15 cellular contexts compared by ENCODE assay signal in the genomic region with DNA sequence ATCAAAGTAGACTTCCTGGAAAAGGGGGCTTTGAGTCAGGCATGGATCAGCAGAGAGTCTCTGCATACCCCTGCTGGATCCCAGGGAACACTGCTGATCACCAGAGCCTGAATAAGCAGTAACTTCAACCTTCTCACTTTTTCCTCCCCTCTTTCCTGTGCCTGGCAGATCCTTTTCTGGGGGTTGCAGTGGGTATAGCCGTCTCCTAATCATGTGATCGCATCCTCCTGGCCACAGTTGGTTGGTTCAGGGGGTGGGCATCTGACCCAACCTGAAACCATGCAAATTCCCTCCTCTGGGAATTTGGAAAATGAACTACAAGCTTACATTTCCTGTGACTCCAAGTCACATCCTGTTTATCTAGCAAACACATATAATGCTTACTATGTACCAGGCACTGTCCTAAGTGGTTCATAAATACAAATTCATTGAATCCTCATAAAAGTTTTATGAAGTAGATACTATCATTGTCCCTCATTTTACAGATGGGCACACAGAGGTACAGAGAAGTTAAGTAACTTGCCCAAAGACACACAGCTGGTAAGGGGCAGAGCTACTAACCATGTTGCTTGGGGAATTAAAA.
DNase-seq lines count a peak whose midpoint lies in the region; ATAC-seq, FAIRE-seq and TF ChIP-seq lines count a peak whose summit lies in the region.
"Had no signal": no experiment of that assay in that cellular context is flagged by ENCODE, and none has a peak within 500 bp of the region (broad histone marks: within the 10 kb centered on the region; RNA-seq: fewer than 3 reads in every experiment).

No MANE protein-coding gene starts in this region.

- H3K4me3 Mint-ChIP-seq in WTC11, result no peak overlapping the region
- H3K4me3 Mint-ChIP-seq: CD4-positive, alpha-beta T cell had no signal

- no peak overlapping the region for H3K9ac ChIP-seq in HepG2 (ENCODE audit: insufficient read depth, low read depth, low read length)
- H3K9ac ChIP-seq: BLaER1 treated with 17β-estradiol and CSF1 and Interleukin-3, amounts not matched to agents 10 nM and 100 nM had no signal

- H3K79me2 ChIP-seq in HepG2 (ENCODE audit: insufficient read depth, low read length), result no peaks in the 10 kb centered on the region

- H3K36me3 ChIP-seq in HepG2 (replicated peaks in 1 of 2; ENCODE audit: control insufficient read depth in 1 of 2, insufficient read depth in 2 of 2, low read length in 2 of 2) (no peaks in the 10 kb centered on the region), right lobe of liver (no peaks in the 10 kb centered on the region), tibial nerve (no peaks in the 10 kb centered on the region)
- H3K36me3 ChIP-seq: BLaER1 treated with 17β-estradiol and CSF1 and Interleukin-3, amounts not matched to agents 10 nM and 100 nM had no signal

- no peaks in the 10 kb centered on the region for H3K36me3 Mint-ChIP-seq in WTC11

- H3K4me1 ChIP-seq in HepG2 (ENCODE audit: insufficient read depth, low read length), result peaks cover 35% of the 10 kb centered on the region
- H3K4me1 ChIP-seq in right lobe of liver, result no peaks in the 10 kb centered on the region
- H3K4me1 ChIP-seq in tibial nerve, result no peaks in the 10 kb centered on the region

- no peak for FAIRE-seq in HepG2 (lab: Jason Lieb, UNC)
- FAIRE-seq: GM12878, GM18507, H54 had no signal

- CTCF ChIA-PET in HepG2 (lab: Yijun Ruan, JAX; ENCODE audit: low intra/inter-chr PET ratio, low total read pairs), result no interaction called here
- CTCF ChIA-PET in WTC11 (lab: Charles Lee), result interaction anchor here (1.5 to 1.6 kb wide), 2 partner anchors 15 to 147 kb away, joined by 4 to 5 read pairs; no protein-coding TSS in a partner anchor

- peaks cover 5% of the 10 kb centered on the region for H3K9me3 Mint-ChIP-seq in WTC11
- H3K9me3 Mint-ChIP-seq: CD4-positive, alpha-beta T cell had no signal

- TF ChIP-seq EP300 in HepG2 (IDR thresholded peaks at IDR 0.05; ENCODE audit: low read depth in 2 of 2, low read length in 2 of 2), result no peak
- no peak for TF ChIP-seq EP300 in HepG2 (CRISPR knock-in tag; IDR thresholded peaks at IDR 0.05; ENCODE audit: borderline replicate concordance)
- TF ChIP-seq EP300 in tibial nerve (IDR thresholded peaks at IDR 0.05), result no peak

- 59% methylated on average over 2 of the region's 2 CpGs for WGBS in HepG2 (ENCODE audit: low lambda C conversion rate)
- WGBS in right lobe of liver (ENCODE audit: insufficient coverage, low coverage, low lambda C conversion rate, missing lambda C conversion rate), result 48% methylated on average over 2 of the region's 2 CpGs
- 64 to 74% methylated on average over 2 of the region's 2 CpGs for WGBS in tibial nerve, 2 donors

- no peak overlapping the region for H2AFZ ChIP-seq in HepG2 (ENCODE audit: low read length)

- H3K27ac ChIP-seq in HepG2 (ENCODE audit: extremely low read length, insufficient read depth, low read length) (no peak overlapping the region), right lobe of liver (no peak overlapping the region), tibial nerve (no peak overlapping the region)
- H3K27ac ChIP-seq: BLaER1 treated with 17β-estradiol and CSF1 and Interleukin-3, amounts not matched to agents 10 nM and 100 nM had no signal

- TF ChIP-seq CTCF in HepG2 (CRISPR knock-in tag; IDR thresholded peaks at IDR 0.05) (no peak), right lobe of liver (IDR thresholded peaks at IDR 0.05) (no peak), WTC11 (IDR thresholded peaks at IDR 0.05) (no peak), tibial nerve (IDR thresholded peaks at IDR 0.05) (no peak)

- no peak for DNase-seq in HepG2 (ENCODE audit: low spot score)
- no peak for DNase-seq in right lobe of liver
- DNase-seq in WTC11 (ENCODE audit: low spot score), result no peak
- peak; percentile 4 for DNase-seq in kidney tubule cell (ENCODE audit: low spot score)
- no peak for DNase-seq in tibial nerve (ENCODE audit: low spot score in 2 of 2)
- DNase-seq in cerebellum (ENCODE audit: low spot score), result no peak
- DNase-seq in NCI-H2029 (lab: John Stamatoyannopoulos, UW), result no peak
- DNase-seq: 8988T; ACHN; CD4-positive, alpha-beta T cell; DMS79 had no signal

- TF ChIP-seq POLR2A in HepG2 (IDR thresholded peaks at IDR 0.05; ENCODE audit: insufficient read depth in 1 of 2, low read depth in 2 of 2, low read length in 2 of 2) (no peak), right lobe of liver (IDR thresholded peaks at IDR 0.05) (no peak), tibial nerve (IDR thresholded peaks at IDR 0.05) (no peak)

- H3K4me3 ChIP-seq in HepG2 (replicated peaks in 1 of 3; ENCODE audit: insufficient read depth in 1 of 3, low read depth in 2 of 3, low read length in 3 of 3), result no peak overlapping the region
- no peak overlapping the region for H3K4me3 ChIP-seq in right lobe of liver
- H3K4me3 ChIP-seq in tibial nerve, result no peak overlapping the region
- H3K4me3 ChIP-seq: BLaER1 treated with 17β-estradiol and CSF1 and Interleukin-3, amounts not matched to agents 10 nM and 100 nM; GM12878 had no signal

- TF ChIP-seq RAD21 in HepG2 (CRISPR knock-in tag; IDR thresholded peaks at IDR 0.05), result no peak

- H3K27me3 ChIP-seq in HepG2 (ENCODE audit: control insufficient read depth in 1 of 2, insufficient read depth in 2 of 2, low read length in 2 of 2) (peaks cover 0 to 1% of the 10 kb centered on the region in 2 experiments; a peak in 2 of 5 replicates), right lobe of liver (no peaks in the 10 kb centered on the region), tibial nerve (peaks cover 0 to 9% of the 10 kb centered on the region in 2 donors)

- H3K4me1 Mint-ChIP-seq in WTC11, result peaks cover 13% of the 10 kb centered on the region

- ATAC-seq in HepG2 (no peak), right lobe of liver (no peak), WTC11 (peak; percentile 58)
- ATAC-seq: GM12878 had no signal

- H3K9me3 ChIP-seq in HepG2 (ENCODE audit: low read length) (no peaks in the 10 kb centered on the region), right lobe of liver (no peaks in the 10 kb centered on the region), tibial nerve (no peaks in the 10 kb centered on the region)
- H3K9me3 ChIP-seq: BLaER1 treated with 17β-estradiol and CSF1 and Interleukin-3, amounts not matched to agents 10 nM and 100 nM had no signal

- in situ Hi-C loops in HepG2 (cut with HindIII; ENCODE audit: extremely low pct_ligation_motif_present, low pct_unique_long_range_greater_than_20kb), result no loop called here

- POLR2A ChIA-PET in HepG2 (lab: Yijun Ruan, JAX), result no interaction called here
- POLR2A ChIA-PET in WTC11 (lab: Charles Lee), result no interaction called here

- H3K27ac Mint-ChIP-seq in WTC11, result no peak overlapping the region
- H3K27ac Mint-ChIP-seq: CD4-positive, alpha-beta T cell had no signal

- H3K4me2 ChIP-seq in HepG2 (ENCODE audit: low read depth, low read length), result no peak overlapping the region
- H3K4me2 ChIP-seq: BLaER1 treated with 17β-estradiol and CSF1 and Interleukin-3, amounts not matched to agents 10 nM and 100 nM had no signal

- H3K27me3 Mint-ChIP-seq in WTC11 (ENCODE audit: low read depth), result no peaks in the 10 kb centered on the region

- H4K20me1 ChIP-seq in HepG2 (ENCODE audit: insufficient read depth, low read length), result no peaks in the 10 kb centered on the region
- H4K20me1 ChIP-seq: BLaER1 treated with 17β-estradiol and CSF1 and Interleukin-3, amounts not matched to agents 10 nM and 100 nM had no signal

- intact Hi-C loops in HepG2 (cut with micrococcal nuclease; ENCODE audit: unreplicated experiment), result no loop called here
- intact Hi-C loops in right lobe of liver (cut with DNase I), result no loop called here

- BruUV-seq in HepG2 (replicated peaks; lab: Mats Ljungman, UMichigan), result no TSS peak

TF ChIP-seq in HepG2, 621 proteins besides CTCF, POLR2A, EP300 and RAD21 (continues in another document):
- TF ChIP-seq RARG (CRISPR knock-in tag; IDR thresholded peaks at IDR 0.05; ENCODE audit: low read depth), result no peak
- TF ChIP-seq ZNF138 (CRISPR knock-in tag; IDR thresholded peaks at IDR 0.05; ENCODE audit: low read depth), result no peak
- TF ChIP-seq XRCC5 (optimal IDR thresholded peaks at IDR 0.05; ENCODE audit: low read length), result no peak

TF ChIP-seq in WTC11, 78 proteins besides CTCF, POLR2A, EP300 and RAD21:
- TF ChIP-seq ETV6 (CRISPR knock-in tag; IDR thresholded peaks at IDR 0.05) (no peak), ZNF396 (CRISPR knock-in tag; IDR thresholded peaks at IDR 0.05; ENCODE audit: borderline replicate concordance) (no peak), ZNF416 (CRISPR knock-in tag; IDR thresholded peaks at IDR 0.05) (no peak), NFATC4 (CRISPR knock-in tag; IDR thresholded peaks at IDR 0.05) (no peak)
- TF ChIP-seq, protein P1, sequence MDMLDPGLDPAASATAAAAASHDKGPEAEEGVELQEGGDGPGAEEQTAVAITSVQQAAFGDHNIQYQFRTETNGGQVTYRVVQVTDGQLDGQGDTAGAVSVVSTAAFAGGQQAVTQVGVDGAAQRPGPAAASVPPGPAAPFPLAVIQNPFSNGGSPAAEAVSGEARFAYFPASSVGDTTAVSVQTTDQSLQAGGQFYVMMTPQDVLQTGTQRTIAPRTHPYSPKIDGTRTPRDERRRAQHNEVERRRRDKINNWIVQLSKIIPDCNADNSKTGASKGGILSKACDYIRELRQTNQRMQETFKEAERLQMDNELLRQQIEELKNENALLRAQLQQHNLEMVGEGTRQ (CRISPR knock-in tag; IDR thresholded peaks at IDR 0.05), result 0 out of 2 replicates have a peak, but pooled peaks have one; percentile 22
